In the genomic region with DNA sequence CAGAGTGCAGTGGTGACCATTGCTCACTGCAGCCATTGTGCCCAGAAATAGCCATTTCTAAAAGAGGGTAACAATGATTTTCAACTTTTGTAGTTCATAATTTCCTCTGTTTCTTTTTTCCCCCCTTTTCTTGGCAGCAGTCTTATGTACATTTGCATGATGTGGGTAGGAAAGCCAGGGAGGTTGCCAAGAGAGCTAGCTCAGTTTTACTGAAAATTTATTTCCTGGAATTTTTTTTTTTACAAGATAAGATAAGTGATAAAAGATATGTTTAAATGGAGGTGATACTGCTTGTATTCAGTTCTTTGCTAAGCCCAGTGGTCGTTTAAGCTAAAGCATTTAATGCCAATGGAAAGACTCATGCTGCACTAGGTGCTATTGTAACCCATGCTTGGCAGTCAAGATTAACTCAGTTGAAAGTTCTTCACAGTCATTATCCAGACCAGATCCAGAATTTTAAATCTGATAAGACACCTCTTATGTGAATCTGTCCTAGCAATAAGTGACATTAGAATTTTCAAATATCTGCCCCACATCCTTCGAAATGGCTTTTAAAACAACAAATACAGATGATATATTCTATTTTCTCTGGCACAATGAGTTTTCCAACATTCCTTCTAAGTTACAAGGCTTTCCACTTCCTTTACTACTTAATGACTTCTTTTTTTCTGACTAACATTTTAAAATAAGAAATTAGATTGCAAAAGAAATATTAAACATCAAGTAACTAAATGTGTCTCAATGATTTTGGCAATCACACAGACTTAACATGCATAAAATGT, we compare ENCODE assay signal across 12 cellular contexts. TPM values are rescaled to one million over a fixed set of nuclear protein-coding genes. Genes with fewer than 3 reads are reported as not detected.
A peak's percentile ranks its signal among the peaks of the same experiment; 100 is the strongest.
DNase-seq lines count a peak whose midpoint lies in the region; TF ChIP-seq lines count a peak whose summit lies in the region.
"Had no signal": no experiment of that assay in that cellular context is flagged by ENCODE, and none has a peak within 500 bp of the region (broad histone marks: within the 10 kb centered on the region; RNA-seq: fewer than 3 reads in every experiment).

No MANE protein-coding gene starts in this region.

- 2% methylated on average over 2 of the region's 2 CpGs for WGBS in SK-N-SH (ENCODE audit: low lambda C conversion rate)

- peak overlapping the region; percentile 7 to 42; a peak in 2 of 4 replicates for H3K4me3 ChIP-seq in SK-N-SH (ENCODE audit: low read depth in 2 of 2, low read length in 1 of 2)
- H3K4me3 ChIP-seq in skeletal muscle tissue (ENCODE audit: low read length in 3 of 3), result no peak overlapping the region
- H3K4me3 ChIP-seq: Peyer's patch had no signal

- no peak overlapping the region for H2AFZ ChIP-seq in SK-N-SH (ENCODE audit: low read depth)

- H3K9me3 ChIP-seq in SK-N-SH (no peaks in the 10 kb centered on the region), skeletal muscle tissue (ENCODE audit: control insufficient read depth in 3 of 3, low read length in 3 of 3) (no peaks in the 10 kb centered on the region)
- H3K9me3 ChIP-seq: Peyer's patch had no signal

- no peak for TF ChIP-seq CTCF in SK-N-SH (IDR thresholded peaks at IDR 0.05)

- H3K27me3 ChIP-seq in SK-N-SH (ENCODE audit: insufficient read depth) (no peaks in the 10 kb centered on the region), skeletal muscle tissue (ENCODE audit: control insufficient read depth in 3 of 3, insufficient read depth in 3 of 3, low read length in 3 of 3) (no peaks in the 10 kb centered on the region)
- H3K27me3 ChIP-seq: Peyer's patch had no signal

- POLR2A ChIA-PET in SK-N-SH (lab: Yijun Ruan, JAX), result no interaction called here

- H3K36me3 ChIP-seq in SK-N-SH (replicated peaks in 1 of 2; ENCODE audit: control insufficient read depth in 1 of 2, insufficient read depth in 2 of 2, low read length in 1 of 2), result peaks cover 0 to 3% of the 10 kb centered on the region in 2 experiments
- H3K36me3 ChIP-seq in skeletal muscle tissue (ENCODE audit: control insufficient read depth in 3 of 3, insufficient read depth in 3 of 3, low read length in 3 of 3), result no peaks in the 10 kb centered on the region
- H3K36me3 ChIP-seq: Peyer's patch had no signal

- CTCF ChIA-PET in SK-N-SH (lab: Yijun Ruan, JAX), result interaction anchor here (0.7 kb wide), 1 partner anchor 40 kb away, joined by 3 read pairs; no protein-coding TSS in a partner anchor

- H3K79me2 ChIP-seq in SK-N-SH (ENCODE audit: insufficient read depth), result peaks cover 28% of the 10 kb centered on the region

- DNase-seq in ELR (ENCODE audit: low read depth), result peak; percentile 71
- no peak for DNase-seq in SK-N-SH
- DNase-seq in fibroblast of peridontal ligament (ENCODE audit: extremely low read depth), result peak; percentile 74
- DNase-seq in activated CD4-positive, alpha-beta T cell treated with anti-CD3 and anti-CD28 coated beads, Interleukin-2, amount 50 U/mL, for 4 hours, result no peak
- no peak for DNase-seq in DMS79 treated with DMSO at 0.1 percent for 48 hours (lab: John Stamatoyannopoulos, UW)
- no peak for DNase-seq in activated T-cell treated with anti-CD3 and anti-CD28 coated beads, Interleukin-2, amount 50 U/mL, for 48 hours
- no peak for DNase-seq in activated gamma-delta T cell treated with Interleukin-2 at 50 U/mL for 16 hours
- DNase-seq: activated B cell treated with CpG ODN at 0.5 μM for 24 hours, activated gamma-delta T cell, immature natural killer cell had no signal

- H3K9ac ChIP-seq in SK-N-SH, result peak overlapping the region; percentile 87
- H3K9ac ChIP-seq in skeletal muscle tissue (ENCODE audit: low read depth in 1 of 3, low read length in 3 of 3), result no peak overlapping the region

- peak overlapping the region; percentile 84 to 100; a peak in 3 of 4 replicates for H3K27ac ChIP-seq in SK-N-SH (ENCODE audit: low read depth in 2 of 2, low read length in 1 of 2)
- H3K27ac ChIP-seq in skeletal muscle tissue (ENCODE audit: low read depth, low read length), result peak overlapping the region; percentile 39

- peaks cover 1 to 36% of the 10 kb centered on the region in 2 experiments for H3K4me1 ChIP-seq in SK-N-SH (ENCODE audit: control insufficient read depth in 1 of 2, insufficient read depth in 2 of 2, low read depth in 1 of 2, low read length in 1 of 2)
- peaks cover 15 to 20% (median 17%) of the 10 kb centered on the region in 3 donors for H3K4me1 ChIP-seq in skeletal muscle tissue (ENCODE audit: control insufficient read depth in 3 of 3, insufficient read depth in 3 of 3, low read length in 3 of 3)

- H3F3A ChIP-seq in SK-N-SH (replicated peaks; ENCODE audit: insufficient read depth), result peaks cover 55% of the 10 kb centered on the region

- no peaks in the 10 kb centered on the region for H3K9me2 ChIP-seq in SK-N-SH

- peak overlapping the region; percentile 79 for H3K4me2 ChIP-seq in SK-N-SH

- no peak for TF ChIP-seq RAD21 in SK-N-SH (IDR thresholded peaks at IDR 0.05; ENCODE audit: low read length)

- H4K20me1 ChIP-seq in SK-N-SH (ENCODE audit: insufficient read depth), result no peaks in the 10 kb centered on the region

- peak in 1 of 2 experiments; percentile 87; a peak in 2 of 4 replicates for TF ChIP-seq EP300 in SK-N-SH (IDR thresholded peaks at IDR 0.05; ENCODE audit: borderline replicate concordance in 1 of 2, low read depth in 1 of 2, low read length in 1 of 2)

TF ChIP-seq in SK-N-SH, 30 proteins besides CTCF, POLR2A, EP300 and RAD21 (continues in another document):
- TF ChIP-seq, protein P1, sequence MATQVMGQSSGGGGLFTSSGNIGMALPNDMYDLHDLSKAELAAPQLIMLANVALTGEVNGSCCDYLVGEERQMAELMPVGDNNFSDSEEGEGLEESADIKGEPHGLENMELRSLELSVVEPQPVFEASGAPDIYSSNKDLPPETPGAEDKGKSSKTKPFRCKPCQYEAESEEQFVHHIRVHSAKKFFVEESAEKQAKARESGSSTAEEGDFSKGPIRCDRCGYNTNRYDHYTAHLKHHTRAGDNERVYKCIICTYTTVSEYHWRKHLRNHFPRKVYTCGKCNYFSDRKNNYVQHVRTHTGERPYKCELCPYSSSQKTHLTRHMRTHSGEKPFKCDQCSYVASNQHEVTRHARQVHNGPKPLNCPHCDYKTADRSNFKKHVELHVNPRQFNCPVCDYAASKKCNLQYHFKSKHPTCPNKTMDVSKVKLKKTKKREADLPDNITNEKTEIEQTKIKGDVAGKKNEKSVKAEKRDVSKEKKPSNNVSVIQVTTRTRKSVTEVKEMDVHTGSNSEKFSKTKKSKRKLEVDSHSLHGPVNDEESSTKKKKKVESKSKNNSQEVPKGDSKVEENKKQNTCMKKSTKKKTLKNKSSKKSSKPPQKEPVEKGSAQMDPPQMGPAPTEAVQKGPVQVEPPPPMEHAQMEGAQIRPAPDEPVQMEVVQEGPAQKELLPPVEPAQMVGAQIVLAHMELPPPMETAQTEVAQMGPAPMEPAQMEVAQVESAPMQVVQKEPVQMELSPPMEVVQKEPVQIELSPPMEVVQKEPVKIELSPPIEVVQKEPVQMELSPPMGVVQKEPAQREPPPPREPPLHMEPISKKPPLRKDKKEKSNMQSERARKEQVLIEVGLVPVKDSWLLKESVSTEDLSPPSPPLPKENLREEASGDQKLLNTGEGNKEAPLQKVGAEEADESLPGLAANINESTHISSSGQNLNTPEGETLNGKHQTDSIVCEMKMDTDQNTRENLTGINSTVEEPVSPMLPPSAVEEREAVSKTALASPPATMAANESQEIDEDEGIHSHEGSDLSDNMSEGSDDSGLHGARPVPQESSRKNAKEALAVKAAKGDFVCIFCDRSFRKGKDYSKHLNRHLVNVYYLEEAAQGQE (IDR thresholded peaks at IDR 0.05; ENCODE audit: low read depth, low read length), result no peak
- TF ChIP-seq GABPA (IDR thresholded peaks at IDR 0.05; ENCODE audit: low read depth) (no peak), YY1 (IDR thresholded peaks at IDR 0.05; ENCODE audit: low read depth) (no peak), SIN3A (IDR thresholded peaks at IDR 0.05; ENCODE audit: borderline replicate concordance, low read depth, low read length) (no peak), NFIC (IDR thresholded peaks at IDR 0.05; ENCODE audit: borderline replicate concordance) (peak; percentile 87), JUND (IDR thresholded peaks at IDR 0.05) (peak; percentile 69)
- TF ChIP-seq, protein P2, sequence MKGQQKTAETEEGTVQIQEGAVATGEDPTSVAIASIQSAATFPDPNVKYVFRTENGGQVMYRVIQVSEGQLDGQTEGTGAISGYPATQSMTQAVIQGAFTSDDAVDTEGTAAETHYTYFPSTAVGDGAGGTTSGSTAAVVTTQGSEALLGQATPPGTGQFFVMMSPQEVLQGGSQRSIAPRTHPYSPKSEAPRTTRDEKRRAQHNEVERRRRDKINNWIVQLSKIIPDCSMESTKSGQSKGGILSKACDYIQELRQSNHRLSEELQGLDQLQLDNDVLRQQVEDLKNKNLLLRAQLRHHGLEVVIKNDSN (IDR thresholded peaks at IDR 0.05; ENCODE audit: borderline replicate concordance, low read depth), result no peak
- TF ChIP-seq, protein P3, sequence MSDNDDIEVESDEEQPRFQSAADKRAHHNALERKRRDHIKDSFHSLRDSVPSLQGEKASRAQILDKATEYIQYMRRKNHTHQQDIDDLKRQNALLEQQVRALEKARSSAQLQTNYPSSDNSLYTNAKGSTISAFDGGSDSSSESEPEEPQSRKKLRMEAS (IDR thresholded peaks at IDR 0.05; ENCODE audit: low read depth), result no peak
- TF ChIP-seq, protein P4, sequence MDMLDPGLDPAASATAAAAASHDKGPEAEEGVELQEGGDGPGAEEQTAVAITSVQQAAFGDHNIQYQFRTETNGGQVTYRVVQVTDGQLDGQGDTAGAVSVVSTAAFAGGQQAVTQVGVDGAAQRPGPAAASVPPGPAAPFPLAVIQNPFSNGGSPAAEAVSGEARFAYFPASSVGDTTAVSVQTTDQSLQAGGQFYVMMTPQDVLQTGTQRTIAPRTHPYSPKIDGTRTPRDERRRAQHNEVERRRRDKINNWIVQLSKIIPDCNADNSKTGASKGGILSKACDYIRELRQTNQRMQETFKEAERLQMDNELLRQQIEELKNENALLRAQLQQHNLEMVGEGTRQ (IDR thresholded peaks at IDR 0.05; ENCODE audit: borderline replicate concordance, low read depth, low read length), result no peak

RNA-seq across cellular contexts. Expression of a gene that starts 4.4 kb away (rescaled TPM):
- polyA plus RNA-seq in SK-N-SH (2012; rRNA removed), result 43.8 and 60.4 TPM in 2 replicates
- polyA plus RNA-seq in SK-N-SH (2012; cell fraction: cytosol; rRNA removed), result 52.8 and 56.2 TPM in 2 replicates
- 38.6 and 73.5 TPM in 2 replicates for polyA plus RNA-seq in SK-N-SH (2012; cell fraction: nucleus; rRNA removed)
- total RNA-seq in skeletal muscle tissue, result 4.7 TPM

Comparison
In these comparisons a context has a peak if more than half of its experiments do, and no peak if none do; other contexts are left out.
1. DNase-seq: peak in ELR (single experiment) and fibroblast of peridontal ligament (single experiment); none in SK-N-SH (single experiment), activated CD4-positive, alpha-beta T cell treated with anti-CD3 and anti-CD28 coated beads, Interleukin-2, amount 50 U/mL, for 4 hours (0 of 2), DMS79 treated with DMSO at 0.1 percent for 48 hours (single experiment), activated T-cell treated with anti-CD3 and anti-CD28 coated beads, Interleukin-2, amount 50 U/mL, for 48 hours (0 of 2) and activated gamma-delta T cell treated with Interleukin-2 at 50 U/mL for 16 hours (single experiment).
2. H3K4me3 ChIP-seq: peak in SK-N-SH (2 of 2); none in skeletal muscle tissue (0 of 3).